14 cellular contexts compared by ENCODE assay signal in genomic region chr10:46415291-46415690, GRCh38. TPM values are rescaled to one million over a fixed set of nuclear protein-coding genes. Genes with fewer than 3 reads are reported as not detected.
"Had no signal": no experiment of that assay in that cellular context is flagged by ENCODE, and none has a peak within 500 bp of the region (broad histone marks: within the 10 kb centered on the region; RNA-seq: fewer than 3 reads in every experiment).

No MANE protein-coding gene starts in this region.

RNA-seq across cellular contexts. Expression of gene ANXA8L1, which starts 39.7 kb away (rescaled TPM):
- total RNA-seq: endodermal cell; gastrocnemius medialis; mesenteric fat pad; myocyte; naive thymus-derived CD8-positive, alpha-beta T cell; osteocyte; temporal lobe; thyroid gland had no signal
- polyA plus RNA-seq: naive thymus-derived CD8-positive, alpha-beta T cell had no signal

RNA-seq across cellular contexts. Expression of gene NPY4R, which starts 50.5 kb away (rescaled TPM):
- total RNA-seq: gastrocnemius medialis; glomerular endothelial cell; left ventricle myocardium superior; mesenteric fat pad; myocyte; naive thymus-derived CD8-positive, alpha-beta T cell; osteocyte; right atrium auricular region; sciatic nerve; skeletal muscle tissue; thyroid gland; ureter had no signal
- polyA plus RNA-seq: naive thymus-derived CD8-positive, alpha-beta T cell had no signal
